ENCODE assay signal across 8 cellular contexts in the genomic region with DNA sequence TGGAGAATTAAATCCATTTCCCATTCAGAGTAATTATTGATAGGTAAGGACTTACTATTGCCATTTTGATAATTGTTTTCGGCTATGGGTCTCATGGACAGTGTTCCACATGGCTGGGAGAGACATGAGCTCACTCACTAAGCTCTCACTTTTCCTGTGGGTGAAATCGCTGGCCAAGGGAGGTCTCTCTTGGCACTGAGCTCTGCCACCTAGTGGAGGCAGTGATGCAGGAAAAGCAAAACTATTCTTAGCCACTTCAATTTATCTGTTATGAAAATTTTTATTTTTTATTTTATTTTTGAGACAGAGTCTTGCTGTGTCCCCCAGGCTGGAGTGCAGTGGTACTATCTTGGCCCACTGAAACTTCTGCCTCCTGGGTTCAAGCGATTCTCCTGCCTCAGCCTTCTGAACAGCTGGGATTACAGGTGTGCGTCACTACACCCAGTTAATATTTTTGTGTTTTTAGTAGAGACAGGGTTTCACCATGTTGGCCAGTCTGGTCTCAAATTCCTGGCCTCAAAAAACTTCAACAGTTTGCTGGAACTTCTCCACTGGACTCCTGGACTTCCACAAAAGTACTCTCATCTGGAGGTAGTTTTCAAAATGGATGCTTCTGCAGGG. TPM values are rescaled to one million over a fixed set of nuclear protein-coding genes. Genes with fewer than 3 reads are reported as not detected.
DNase-seq lines count a peak whose midpoint lies in the region; ATAC-seq and TF ChIP-seq lines count a peak whose summit lies in the region.

No MANE protein-coding gene starts in this region.

- TF ChIP-seq CTCF in WI38 (IDR thresholded peaks at IDR 0.05; ENCODE audit: low read depth, low read length) = peak; percentile 80

- peak; percentile 26 for ATAC-seq in GM21360 (IDR thresholded peaks at IDR 0.05; ENCODE audit: unreplicated experiment)
- peak; percentile 48 for ATAC-seq in left lobe of liver
- no peak for ATAC-seq in HG03439 (IDR thresholded peaks at IDR 0.05; ENCODE audit: unreplicated experiment)

- DNase-seq in AG08395 (ENCODE audit: low spot score) = peak; percentile 85
- peak; percentile 26 for DNase-seq in NCI-H2227 treated with DMSO at 0.1 percent for 48 hours (lab: John Stamatoyannopoulos, UW)
- DNase-seq in cerebellum (ENCODE audit: low spot score) = peak; percentile 49
- peak; percentile 62 for DNase-seq in left lobe of liver (ENCODE audit: low spot score)
- DNase-seq in stimulated activated CD4-positive, alpha-beta T cell treated with anti-CD3 and anti-CD28 coated beads, TNF-alpha, amount 100 ng/mL, for 4 hours (ENCODE audit: low read depth in 3 of 3) = peak in 2 of 3 experiments; percentile 25 to 36

- no peak overlapping the region for H3K4me3 ChIP-seq in WI38 (ENCODE audit: low read depth, low read length)

RNA-seq across cellular contexts. Expression of a gene that starts 4.7 kb away (rescaled TPM):
- total RNA-seq in cerebellum = 85.2 TPM
- 36.7 TPM for total RNA-seq in left lobe of liver

RNA-seq across cellular contexts. Expression of a gene that starts 16.0 kb away (rescaled TPM):
- total RNA-seq in cerebellum = 0.36 TPM
- not detected for total RNA-seq in left lobe of liver

RNA-seq across cellular contexts. Expression of a gene that starts 56.0 kb away (rescaled TPM):
- total RNA-seq in cerebellum = 56.2 TPM
- total RNA-seq in left lobe of liver = 9.5 TPM

Comparison
In these comparisons a context has a peak if more than half of its experiments do, and no peak if none do; other contexts are left out.
1. DNase-seq: peak in every context shown above with its lines; median percentile 85 in AG08395; 62 in left lobe of liver; 49 in cerebellum; 30 in stimulated activated CD4-positive, alpha-beta T cell treated with anti-CD3 and anti-CD28 coated beads, TNF-alpha, amount 100 ng/mL, for 4 hours; 26 in NCI-H2227 treated with DMSO at 0.1 percent for 48 hours.